11 cellular contexts compared by ENCODE assay signal in genomic region chrX:55623100-55623499, GRCh38. TPM values are rescaled to one million over a fixed set of nuclear protein-coding genes. Genes with fewer than 3 reads are reported as not detected.
"Had no signal": no experiment of that assay in that cellular context is flagged by ENCODE, and none has a peak within 500 bp of the region (broad histone marks: within the 10 kb centered on the region; RNA-seq: fewer than 3 reads in every experiment).

Gene FOXR2, plus strand, starts transcription at chrX:55623400. Its CDS starts 312 bp downstream, at chrX:55623712.

- DNase-seq: GM23248, GOT3, H7, H9, HCEC 1CT, HFFc6 had no signal

- FAIRE-seq: H1, H54 had no signal

- H3K9me3 ChIP-seq: HAP-1 had no signal

- H3K9ac ChIP-seq: GM23248 had no signal

- H3K4me3 Mint-ChIP-seq: GM23338, H9, HFFc6 had no signal

- H3K9me3 Mint-ChIP-seq: HFFc6 had no signal

- H3K36me3 ChIP-seq: HAP-1 had no signal

- ATAC-seq: GM23338, HCT116 had no signal

- H3K4me3 ChIP-seq: GM23248, GM23338, HAP-1 had no signal

- H3K4me2 ChIP-seq: GM23338 had no signal

- H3K27ac ChIP-seq: GM23248 had no signal

- H3K27ac Mint-ChIP-seq: GM23338, H9, HFFc6 had no signal

- H3K4me1 ChIP-seq: HAP-1 had no signal

- H2AFZ ChIP-seq: GM23248, GM23338 had no signal

- H3K4me1 Mint-ChIP-seq: GM23338, H9 had no signal

RNA-seq across cellular contexts. Expression of gene FOXR2, which starts in this region (rescaled TPM):
- total RNA-seq: GM23248, GM23338, H1, H7, H9, HFFc6 had no signal
- polyA plus RNA-seq: GM23248, GM23338, H1 had no signal
